In the genomic region with DNA sequence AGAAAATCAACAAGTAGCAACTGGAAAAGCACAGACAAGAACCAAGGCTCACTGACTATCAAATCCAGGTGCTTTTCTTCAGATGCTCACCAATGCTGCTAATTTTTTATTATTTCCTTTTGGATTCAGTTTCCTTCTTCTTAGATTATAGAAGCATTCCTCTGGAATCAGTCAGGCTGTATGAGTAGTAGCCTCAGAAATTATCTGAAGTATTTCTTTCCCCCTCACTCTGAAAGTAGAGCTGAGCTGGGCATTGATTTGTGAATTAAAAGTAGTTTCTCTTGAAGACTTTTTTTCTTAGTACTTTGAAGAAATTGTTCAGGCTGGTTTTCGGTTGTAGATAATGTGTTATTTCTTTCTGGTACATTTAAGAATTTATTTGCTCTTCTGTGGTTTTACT, we compare ENCODE assay signal across 18 cellular contexts.
"Had no signal": no experiment of that assay in that cellular context is flagged by ENCODE, and none has a peak within 500 bp of the region (broad histone marks: within the 10 kb centered on the region; RNA-seq: fewer than 3 reads in every experiment).

No MANE protein-coding gene starts in this region.

- DNase-seq: activated CD4-positive, alpha-beta T cell treated with anti-CD3 and anti-CD28 coated beads, Interleukin-2, amount 10 ng/mL, durations not matched to agents 24 days and 14 days; activated CD4-positive, CD25-positive, alpha-beta regulatory T cell; activated CD8-positive, alpha-beta T cell treated with anti-CD3 and anti-CD28 coated beads, Interleukin-2, amount 10 ng/mL, durations not matched to agents 7 days and 5 days; activated naive CD4-positive, alpha-beta T cell treated with anti-CD3 and anti-CD28 coated beads for 36 hours; activated T-cell treated with anti-CD3 and anti-CD28 coated beads, Interleukin-2, amount 50 U/mL, for 24 hours; aorta; gastrocnemius medialis; head of caudate nucleus; psoas muscle; right lobe of liver; small intestine; stimulated activated CD4-positive, alpha-beta T cell treated with anti-CD3 and anti-CD28 coated beads, Interleukin-15, amount 100 ng/mL, for 24 hours; stimulated activated CD4-positive, alpha-beta T cell treated with anti-CD3 and anti-CD28 coated beads, Interleukin-2, amount 100 ng/mL, for 48 hours; stimulated activated naive CD8-positive, alpha-beta T cell treated with anti-CD3 and anti-CD28 coated beads, Interleukin-15, amount 100 ng/mL, for 72 hours; T-helper 1 cell; T1000; upper lobe of left lung had no signal

- H3K27me3 ChIP-seq: cardiac muscle cell, gastrocnemius medialis, right lobe of liver, upper lobe of left lung had no signal

- H3K9me3 ChIP-seq: gastrocnemius medialis, psoas muscle, right lobe of liver, upper lobe of left lung had no signal

- H3K4me3 ChIP-seq: cardiac muscle cell, gastrocnemius medialis, psoas muscle, right lobe of liver, upper lobe of left lung had no signal

- ATAC-seq: activated CD8-positive, alpha-beta T cell treated with anti-CD3 and anti-CD28 coated beads, Interleukin-2, amount 10 ng/mL, durations not matched to agents 7 days and 5 days; gastrocnemius medialis; psoas muscle; right lobe of liver; stimulated activated naive CD8-positive, alpha-beta T cell treated with anti-CD3 and anti-CD28 coated beads, Interleukin-15, amount 100 ng/mL, for 72 hours had no signal

- H3K36me3 ChIP-seq: cardiac muscle cell, gastrocnemius medialis, right lobe of liver, upper lobe of left lung had no signal
